1 cellular context compared by ENCODE assay signal in the genomic region with DNA sequence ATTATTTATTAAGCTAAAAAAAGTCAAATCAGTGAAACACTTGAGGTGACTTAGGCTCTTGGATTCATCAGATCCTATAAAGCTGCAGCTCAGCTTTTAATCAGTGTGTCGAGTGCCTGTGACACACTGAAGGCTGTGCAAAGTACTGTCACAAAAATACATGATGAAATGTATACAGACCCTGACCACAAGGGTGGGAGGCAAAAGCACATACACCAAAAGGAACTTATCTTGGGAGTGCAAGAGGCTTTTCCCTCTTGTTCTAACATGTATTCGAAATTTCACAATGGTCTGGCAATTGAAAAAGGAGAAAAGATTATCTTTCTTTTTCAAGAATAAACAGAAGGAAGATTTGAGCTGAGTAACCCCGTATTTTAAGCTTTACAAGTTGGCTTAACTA.
TF ChIP-seq lines count a peak whose summit lies in the region.

No MANE protein-coding gene starts in this region.

TF ChIP-seq in K562, 482 proteins besides CTCF, POLR2A, EP300 and RAD21 (continued from another document):
- no peak for TF ChIP-seq MGA (IDR thresholded peaks at IDR 0.05)
- TF ChIP-seq ZNF165 (CRISPR knock-in tag; IDR thresholded peaks at IDR 0.05; ENCODE audit: borderline replicate concordance): no peak
- TF ChIP-seq MEF2A (IDR thresholded peaks at IDR 0.05; ENCODE audit: control insufficient read depth, low read depth, low read length): no peak
- no peak for TF ChIP-seq HMGN3 (IDR thresholded peaks at IDR 0.05; ENCODE audit: borderline replicate concordance, extremely low read depth, insufficient read length, low read depth, low read length)
- no peak for TF ChIP-seq ZFX (CRISPR knock-in tag; IDR thresholded peaks at IDR 0.05)
- no peak for TF ChIP-seq KAT8 (IDR thresholded peaks at IDR 0.05; ENCODE audit: low read depth)
- TF ChIP-seq CBFA2T2 (conservative IDR thresholded peaks at IDR 0.05): 0 out of 2 replicates have a peak, but pooled peaks have one; percentile 18
- peak; percentile 83 for TF ChIP-seq CEBPG (CRISPR knock-in tag; IDR thresholded peaks at IDR 0.05)
- peak; percentile 31 to 90; a peak in 2 of 4 replicates for TF ChIP-seq CEBPG (tag; conservative IDR thresholded peaks at IDR 0.05 in 1 of 2, IDR thresholded peaks at IDR 0.05 in 1 of 2)
- no peak for TF ChIP-seq ATF2 (CRISPR knock-in tag; IDR thresholded peaks at IDR 0.05)
- no peak for TF ChIP-seq ZBED1 (IDR thresholded peaks at IDR 0.05)
- TF ChIP-seq SMARCA4 (IDR thresholded peaks at IDR 0.05): peak; percentile 76; the same call in 1 of the 2 replicates
